ENCODE assay signal across 9 cellular contexts in genomic region chr16:89122322-89122831, GRCh38. TPM values are rescaled to one million over a fixed set of nuclear protein-coding genes. Genes with fewer than 3 reads are reported as not detected.
A peak's percentile ranks its signal among the peaks of the same experiment; 100 is the strongest.
DNase-seq lines count a peak whose midpoint lies in the region; ATAC-seq and TF ChIP-seq lines count a peak whose summit lies in the region.
"Had no signal": no experiment of that assay in that cellular context is flagged by ENCODE, and none has a peak within 500 bp of the region (broad histone marks: within the 10 kb centered on the region; RNA-seq: fewer than 3 reads in every experiment).

No MANE protein-coding gene starts in this region.

- intact Hi-C loops in esophagus squamous epithelium (cut with DNase I), result no loop called here

- POLR2A ChIA-PET in T-cell (lab: Charles Lee), result no interaction called here

- TF ChIP-seq EP300 in upper lobe of left lung (IDR thresholded peaks at IDR 0.05), result no peak

- H3K4me2 ChIP-seq in mesenchymal stem cell (ENCODE audit: low read length, poor library complexity, severe bottlenecking), result no peak overlapping the region

- peaks cover 45% of the 10 kb centered on the region for H3K36me3 Mint-ChIP-seq in T-cell

- H2AK5ac ChIP-seq in mesenchymal stem cell (ENCODE audit: low read length, severe bottlenecking), result no peak overlapping the region

- H3K27ac Mint-ChIP-seq in T-cell, result peak overlapping the region; percentile 91 to 92

- no peak overlapping the region for H2BK15ac ChIP-seq in mesenchymal stem cell (ENCODE audit: low read depth, poor library complexity, severe bottlenecking)

- no peak overlapping the region for H3K23ac ChIP-seq in mesenchymal stem cell (ENCODE audit: low read length in 2 of 2)

- H3K27me3 ChIP-seq in esophagus squamous epithelium, result no peaks in the 10 kb centered on the region
- no peaks in the 10 kb centered on the region for H3K27me3 ChIP-seq in upper lobe of left lung
- no peaks in the 10 kb centered on the region for H3K27me3 ChIP-seq in mesenchymal stem cell (ENCODE audit: control insufficient read depth in 1 of 2, insufficient read depth in 1 of 2, low read length in 2 of 2)

- H3K27me3 Mint-ChIP-seq in T-cell, result no peaks in the 10 kb centered on the region

- ATAC-seq in T-cell (replicated peaks in 1 of 4) (peak; percentile 88 to 96 (median 94)), upper lobe of left lung (ENCODE audit: low FRiP score in 2 of 2) (peak; percentile 35 to 69), GM18519 (IDR thresholded peaks at IDR 0.05; ENCODE audit: low FRiP score, unreplicated experiment) (no peak), HG03159 (IDR thresholded peaks at IDR 0.05; ENCODE audit: unreplicated experiment) (no peak)

- H3K14ac ChIP-seq in mesenchymal stem cell (ENCODE audit: low read length in 2 of 2), result no peak overlapping the region

- peak; percentile 35 to 36 for DNase-seq in stimulated activated CD4-positive, alpha-beta T cell treated with anti-CD3 and anti-CD28 coated beads, Interleukin-15, amount 100 ng/mL, for 1 hour (ENCODE audit: low read depth in 1 of 2, low spot score in 1 of 2)
- no peak for DNase-seq in stimulated activated CD4-positive, alpha-beta T cell treated with anti-CD3 and anti-CD28 coated beads, Interleukin-1b, Interleukin-23, amount 100 ng/mL, for 48 hours
- DNase-seq in T-cell, result peak; percentile 55 to 90 (median 80)
- DNase-seq in esophagus squamous epithelium (lab: John Stamatoyannopoulos, UW), result no peak
- peak; percentile 70 to 83 for DNase-seq in upper lobe of left lung
- no peak for DNase-seq in mesenchymal stem cell

- H3K4me3 Mint-ChIP-seq in T-cell, result peak overlapping the region in 2 of 3 donors; percentile 39 to 69

- peaks cover 0 to 19% (median 0%) of the 10 kb centered on the region in 3 donors for H3K4me1 ChIP-seq in esophagus squamous epithelium
- H3K4me1 ChIP-seq in upper lobe of left lung, result peaks cover 0 to 11% (median 5%) of the 10 kb centered on the region in 4 donors
- peaks cover 7% of the 10 kb centered on the region for H3K4me1 ChIP-seq in mesenchymal stem cell (ENCODE audit: control insufficient read depth, insufficient read depth, low read depth, low read length)

- no peak overlapping the region for H4K91ac ChIP-seq in mesenchymal stem cell (ENCODE audit: low read length)

- peaks cover 8% of the 10 kb centered on the region for H3K79me1 ChIP-seq in mesenchymal stem cell (replicated peaks; ENCODE audit: low read length, poor library complexity, severe bottlenecking)

- no peak overlapping the region for H4K8ac ChIP-seq in mesenchymal stem cell (ENCODE audit: low read length)

- no peak overlapping the region for H3K4ac ChIP-seq in mesenchymal stem cell (ENCODE audit: low read depth in 1 of 2, low read length in 2 of 2)

- WGBS in esophagus squamous epithelium, 2 donors, result 55 to 58% methylated on average over 5 to 7 of the region's 10 CpGs
- 73 to 86% methylated on average over 9 to 10 of the region's 10 CpGs for WGBS in upper lobe of left lung, 2 donors
- WGBS in mesenchymal stem cell, result 95% methylated on average over 10 of the region's 10 CpGs

- TF ChIP-seq CTCF in esophagus squamous epithelium (IDR thresholded peaks at IDR 0.05) (peak in 1 of 6 experiments; percentile 24), upper lobe of left lung (IDR thresholded peaks at IDR 0.05) (no peak)

- CTCF ChIA-PET in T-cell (lab: Charles Lee), result interaction anchor here in 1 of 2 donors (0.6 kb wide), 1 partner anchor 325 kb away, joined by 4 read pairs; no protein-coding TSS in a partner anchor

- peaks cover 10 to 86% (median 14%) of the 10 kb centered on the region in 3 donors for H3K36me3 ChIP-seq in esophagus squamous epithelium
- H3K36me3 ChIP-seq in upper lobe of left lung, result peaks cover 5 to 68% (median 45%) of the 10 kb centered on the region in 4 donors
- peaks cover 53 to 72% of the 10 kb centered on the region in 2 experiments for H3K36me3 ChIP-seq in mesenchymal stem cell (ENCODE audit: control insufficient read depth in 1 of 2, insufficient read depth in 2 of 2, low read depth in 1 of 2, low read length in 2 of 2)

- no peak overlapping the region for H2AFZ ChIP-seq in mesenchymal stem cell (ENCODE audit: low read depth, low read length)

- no peak overlapping the region for H3K18ac ChIP-seq in mesenchymal stem cell (ENCODE audit: low read depth in 1 of 2, low read length in 2 of 2)

- no peak overlapping the region for H3K4me3 ChIP-seq in esophagus squamous epithelium
- no peak overlapping the region for H3K4me3 ChIP-seq in upper lobe of left lung
- H3K4me3 ChIP-seq in mesenchymal stem cell (ENCODE audit: insufficient read depth in 1 of 2, low read depth in 1 of 2, low read length in 2 of 2), result no peak overlapping the region

- no peaks in the 10 kb centered on the region for H3K9me3 ChIP-seq in esophagus squamous epithelium
- H3K9me3 ChIP-seq in upper lobe of left lung, result no peaks in the 10 kb centered on the region
- no peaks in the 10 kb centered on the region for H3K9me3 ChIP-seq in mesenchymal stem cell (ENCODE audit: control insufficient read depth, low read length)

- H3K27ac ChIP-seq in esophagus squamous epithelium (peak overlapping the region in 3 of 4 donors; percentile 10 to 43 (median 39)), upper lobe of left lung (peak overlapping the region in 3 of 4 donors; percentile 3 to 61 (median 50)), mesenchymal stem cell (ENCODE audit: low read length, poor library complexity, severe bottlenecking) (no peak overlapping the region)
- H3K27ac ChIP-seq: epithelial cell of prostate had no signal

- H3K4me1 Mint-ChIP-seq in T-cell, result peaks cover 35 to 53% (median 43%) of the 10 kb centered on the region in 3 donors

- no peak overlapping the region for H2BK5ac ChIP-seq in mesenchymal stem cell (ENCODE audit: low read depth, low read length, poor library complexity, severe bottlenecking)

- no peak overlapping the region for H2BK120ac ChIP-seq in mesenchymal stem cell (ENCODE audit: low read depth, low read length)

- H3K9ac ChIP-seq in mesenchymal stem cell (ENCODE audit: low read length), result no peak overlapping the region

- no peak for TF ChIP-seq POLR2A in esophagus squamous epithelium (IDR thresholded peaks at IDR 0.05)
- no peak for TF ChIP-seq POLR2A in upper lobe of left lung (IDR thresholded peaks at IDR 0.05)

- no peak overlapping the region for H2BK12ac ChIP-seq in mesenchymal stem cell (ENCODE audit: low read length in 2 of 2)

- no peaks in the 10 kb centered on the region for H3K9me3 Mint-ChIP-seq in T-cell

RNA-seq across cellular contexts. Expression of gene ACSF3, which starts 28.7 kb away (rescaled TPM):
- 100 to 1,000 TPM in 1 of 5 donors, 10 to 100 TPM in 4; 70.5 to 102 (median 79.9) TPM for total RNA-seq in T-cell
- 10 to 100 TPM; 15.1 to 21.1 (median 17.4) TPM for total RNA-seq in esophagus squamous epithelium
- total RNA-seq in upper lobe of left lung, result 10 to 100 TPM; 30.2 to 97.4 (median 35.3) TPM
- 7.7 TPM for polyA plus RNA-seq in mesenchymal stem cell (2013, experiment 1 of 2)
- polyA plus RNA-seq in mesenchymal stem cell (2013, experiment 2 of 2), result 7.7 TPM

RNA-seq across cellular contexts. Expression of gene CDH15, which starts 49.2 kb away (rescaled TPM):
- total RNA-seq in T-cell (under 1 TPM in 1 of 5 donors, not detected in 4; 0.19 TPM), esophagus squamous epithelium (not detected), upper lobe of left lung (1 to 10 TPM in 3 of 6 donors, under 1 TPM in 3; 0.39 to 4.2 (median 1.2) TPM)
- 0.43 TPM for polyA plus RNA-seq in mesenchymal stem cell (2013, experiment 1 of 2)
- polyA plus RNA-seq in mesenchymal stem cell (2013, experiment 2 of 2), result 0.37 TPM

Comparison
In these comparisons a context has a peak if more than half of its experiments do, and no peak if none do; other contexts are left out.
1. DNase-seq: peak in stimulated activated CD4-positive, alpha-beta T cell treated with anti-CD3 and anti-CD28 coated beads, Interleukin-15, amount 100 ng/mL, for 1 hour (2 of 2), T-cell (34 of 34) and upper lobe of left lung (2 of 2); none in stimulated activated CD4-positive, alpha-beta T cell treated with anti-CD3 and anti-CD28 coated beads, Interleukin-1b, Interleukin-23, amount 100 ng/mL, for 48 hours (single experiment), esophagus squamous epithelium (single experiment) and mesenchymal stem cell (single experiment).
2. ATAC-seq: peak in T-cell (4 of 4) and upper lobe of left lung (2 of 2); none in GM18519 (single experiment) and HG03159 (single experiment).